Comparison of ENCODE assay signal across 5 cellular contexts in the genomic region with DNA sequence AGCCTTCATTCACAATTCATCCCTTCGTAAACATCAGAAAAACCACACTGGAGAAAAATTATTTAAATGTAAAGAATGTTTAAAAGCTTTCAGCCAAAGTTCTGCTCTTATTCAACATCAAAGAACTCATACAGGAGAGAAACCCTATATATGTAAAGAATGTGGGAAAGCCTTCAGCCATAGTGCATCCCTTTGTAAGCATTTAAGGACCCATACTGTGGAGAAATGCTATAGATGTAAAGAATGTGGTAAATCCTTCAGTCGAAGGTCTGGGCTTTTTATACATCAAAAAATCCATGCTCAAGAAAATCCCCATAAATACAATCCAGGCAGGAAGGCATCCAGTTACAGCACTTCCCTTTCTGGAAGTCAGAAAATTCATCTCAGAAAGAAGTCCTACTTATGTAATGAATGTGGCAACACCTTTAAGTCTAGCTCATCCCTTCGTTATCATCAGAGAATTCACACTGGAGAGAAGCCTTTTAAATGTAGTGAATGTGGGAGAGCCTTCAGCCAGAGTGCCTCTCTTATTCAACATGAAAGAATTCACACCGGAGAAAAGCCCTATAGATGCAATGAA. TPM values are rescaled to one million over a fixed set of nuclear protein-coding genes. Genes with fewer than 3 reads are reported as not detected.
"Had no signal": no experiment of that assay in that cellular context is flagged by ENCODE, and none has a peak within 500 bp of the region (broad histone marks: within the 10 kb centered on the region; RNA-seq: fewer than 3 reads in every experiment).

No MANE protein-coding gene starts in this region.

RNA-seq across cellular contexts. Expression of gene ZFP2, which starts 12.5 kb away (rescaled TPM):
- total RNA-seq: PC-9, RPMI7951 had no signal

RNA-seq across cellular contexts. Expression of gene ZNF454, which starts 57.8 kb away (rescaled TPM):
- total RNA-seq: activated CD8-positive, alpha-beta T cell treated with anti-CD3 and anti-CD28 coated beads, Interleukin-2, amount 10 ng/mL, durations not matched to agents 7 days and 5 days; activated naive CD8-positive, alpha-beta T cell treated with anti-CD3 and anti-CD28 coated beads, Interleukin-2, amount 10 ng/mL, durations not matched to agents 7 days and 5 days; PC-9; RPMI7951; T-helper 17 cell had no signal
